ENCODE assay signal across 8 cellular contexts in genomic region chr3:52001443-52001974, GRCh38. TPM values are rescaled to one million over a fixed set of nuclear protein-coding genes. Genes with fewer than 3 reads are reported as not detected.
DNase-seq lines count a peak whose midpoint lies in the region; ATAC-seq and TF ChIP-seq lines count a peak whose summit lies in the region.

No MANE protein-coding gene starts in this region.

- 1 to 2% (median 2%) methylated on average over 15 to 18 of the region's 18 CpGs for WGBS in psoas muscle, 3 donors

- no peaks in the 10 kb centered on the region for H3K36me3 ChIP-seq in psoas muscle (ENCODE audit: insufficient read depth in 1 of 2, low read depth in 1 of 2)

- in situ Hi-C loops in Caki2 (cut with HindIII; ENCODE audit: low pct_unique_long_range_greater_than_20kb, low sequenced_read_pairs): no loop called here

- peak; percentile 48 for DNase-seq in Caki2 (ENCODE audit: low read depth)
- DNase-seq in LHCN-M2 (ENCODE audit: low read depth): peak; percentile 50
- DNase-seq in SK-N-DZ (ENCODE audit: low spot score): peak; percentile 81
- peak; percentile 86 for DNase-seq in activated naive CD4-positive, alpha-beta T cell treated with Interleukin-2 at 50 U/mL for 16 hours
- peak; percentile 90 for DNase-seq in Right ventricle myocardium inferior (ENCODE audit: missing footprints)
- peak; percentile 77 to 89 for DNase-seq in psoas muscle

- peaks cover 26% of the 10 kb centered on the region for H3K4me1 ChIP-seq in psoas muscle

- H3K9me3 ChIP-seq in psoas muscle: no peaks in the 10 kb centered on the region

- intact Hi-C loops in Right ventricle myocardium inferior (cut with DNase I): loop anchor here (1.0 to 5.0 kb wide), 2 partner anchors 143 to 341 kb away; no protein-coding TSS in a partner anchor
- intact Hi-C loops in psoas muscle (cut with DNase I): loop anchor here (1.0 to 10.0 kb wide), 5 partner anchors 56 to 343 kb away; partner anchors contain the start of gene DUSP7 (in 1 of the 2)

- ATAC-seq in GM21529 (IDR thresholded peaks at IDR 0.05; ENCODE audit: unreplicated experiment) (peak; percentile 83), Right ventricle myocardium inferior (peak; percentile 66), psoas muscle (peak; percentile 81 to 86 (median 84)), GM18858 (IDR thresholded peaks at IDR 0.05; ENCODE audit: unreplicated experiment) (no peak)

- no peak overlapping the region for H3K27ac ChIP-seq in psoas muscle

- no peaks in the 10 kb centered on the region for H3K27me3 ChIP-seq in psoas muscle (ENCODE audit: insufficient read depth in 3 of 3, low read length in 2 of 3)

- TF ChIP-seq CTCF in psoas muscle (IDR thresholded peaks at IDR 0.05): peak; percentile 92

- H3K4me3 ChIP-seq in psoas muscle: no peak overlapping the region

RNA-seq across cellular contexts. Expression of gene RPL29, which starts 5.8 kb away (rescaled TPM):
- total RNA-seq in Caki2 (2014; rRNA removed; shearing (Covaris generic); ENCODE audit: low replicate concordance): 810 and 960 TPM in 2 replicates
- total RNA-seq in LHCN-M2 (2014; rRNA removed): 1,243 and 1,634 TPM in 2 replicates
- polyA plus RNA-seq in LHCN-M2 (2012): 1,899 TPM
- polyA plus RNA-seq in SK-N-DZ (2014; cell fraction: cytosol; rRNA removed): 1,243 and 1,338 TPM in 2 replicates
- polyA plus RNA-seq in SK-N-DZ (2014; cell fraction: nucleus; rRNA removed): 862 and 1,031 TPM in 2 replicates
- total RNA-seq in Right ventricle myocardium inferior: 677 TPM
- total RNA-seq in psoas muscle: 1,000 to 10,000 TPM; 1,113 to 1,294 (median 1,226) TPM
- polyA plus RNA-seq in psoas muscle: 1,000 to 10,000 TPM; 2,395 to 2,767 (median 2,598) TPM

RNA-seq across cellular contexts. Expression of gene ACY1, which starts 18.2 kb away (rescaled TPM):
- 101 and 159 TPM in 2 replicates for total RNA-seq in Caki2 (2014; rRNA removed; shearing (Covaris generic); ENCODE audit: low replicate concordance)
- total RNA-seq in LHCN-M2 (2014; rRNA removed) (60.4 and 75.4 TPM in 2 replicates), Right ventricle myocardium inferior (32.3 TPM), psoas muscle (10 to 100 TPM; 29.4 to 56.5 (median 38.5) TPM)
- 48.2 TPM for polyA plus RNA-seq in LHCN-M2 (2012)
- polyA plus RNA-seq in SK-N-DZ (2014; cell fraction: cytosol; rRNA removed): 56.2 and 56.3 TPM in 2 replicates
- 89.8 and 114 TPM in 2 replicates for polyA plus RNA-seq in SK-N-DZ (2014; cell fraction: nucleus; rRNA removed)
- polyA plus RNA-seq in psoas muscle: 10 to 100 TPM; 19.9 to 59.3 (median 25.8) TPM

RNA-seq across cellular contexts. Expression of gene ABHD14A, which starts 26.6 kb away (rescaled TPM):
- 11.9 and 12.8 TPM in 2 replicates for total RNA-seq in Caki2 (2014; rRNA removed; shearing (Covaris generic); ENCODE audit: low replicate concordance)
- total RNA-seq in LHCN-M2 (2014; rRNA removed) (23.1 and 30.7 TPM in 2 replicates), Right ventricle myocardium inferior (31.5 TPM), psoas muscle (10 to 100 TPM; 11.2 to 22.9 (median 15.4) TPM)
- 25.8 TPM for polyA plus RNA-seq in LHCN-M2 (2012)
- 26.8 and 32.0 TPM in 2 replicates for polyA plus RNA-seq in SK-N-DZ (2014; cell fraction: cytosol; rRNA removed)
- 19.5 and 24.0 TPM in 2 replicates for polyA plus RNA-seq in SK-N-DZ (2014; cell fraction: nucleus; rRNA removed)
- 10 to 100 TPM; 26.4 to 40.6 (median 29.1) TPM for polyA plus RNA-seq in psoas muscle

RNA-seq across cellular contexts. Expression of gene ABHD14B, which starts 27.7 kb away (rescaled TPM):
- 19.6 and 45.4 TPM in 2 replicates for total RNA-seq in Caki2 (2014; rRNA removed; shearing (Covaris generic); ENCODE audit: low replicate concordance)
- total RNA-seq in LHCN-M2 (2014; rRNA removed) (54.6 and 59.9 TPM in 2 replicates), Right ventricle myocardium inferior (13.8 TPM), psoas muscle (10 to 100 TPM in 3 of 4 donors, 1 to 10 TPM in 1; 9.5 to 15.9 (median 15.5) TPM)
- polyA plus RNA-seq in LHCN-M2 (2012): 68.1 TPM
- polyA plus RNA-seq in SK-N-DZ (2014; cell fraction: cytosol; rRNA removed): 28.5 and 32.5 TPM in 2 replicates
- 38.4 and 42.4 TPM in 2 replicates for polyA plus RNA-seq in SK-N-DZ (2014; cell fraction: nucleus; rRNA removed)
- polyA plus RNA-seq in psoas muscle: 10 to 100 TPM; 11.7 to 24.8 (median 12.3) TPM

RNA-seq across cellular contexts. Expression of gene PCBP4, which starts 34.3 kb away (rescaled TPM):
- total RNA-seq in Caki2 (2014; rRNA removed; shearing (Covaris generic); ENCODE audit: low replicate concordance): 7.8 and 10.5 TPM in 2 replicates
- total RNA-seq in LHCN-M2 (2014; rRNA removed): 189 and 276 TPM in 2 replicates
- polyA plus RNA-seq in LHCN-M2 (2012): 124 TPM
- 302 and 358 TPM in 2 replicates for polyA plus RNA-seq in SK-N-DZ (2014; cell fraction: cytosol; rRNA removed)
- polyA plus RNA-seq in SK-N-DZ (2014; cell fraction: nucleus; rRNA removed): 571 and 659 TPM in 2 replicates
- total RNA-seq in Right ventricle myocardium inferior: 79.8 TPM
- 100 to 1,000 TPM; 117 to 161 (median 126) TPM for total RNA-seq in psoas muscle
- 100 to 1,000 TPM in 1 of 3 donors, 10 to 100 TPM in 2; 36.0 to 133 (median 60.7) TPM for polyA plus RNA-seq in psoas muscle
